Comparison of ENCODE assay signal across 9 cellular contexts in genomic region chr14:24138396-24139271, GRCh38. TPM values are rescaled to one million over a fixed set of nuclear protein-coding genes. Genes with fewer than 3 reads are reported as not detected.
DNase-seq lines count a peak whose midpoint lies in the region; ATAC-seq and TF ChIP-seq lines count a peak whose summit lies in the region.
"Had no signal": no experiment of that assay in that cellular context is flagged by ENCODE, and none has a peak within 500 bp of the region (broad histone marks: within the 10 kb centered on the region; RNA-seq: fewer than 3 reads in every experiment).

No MANE protein-coding gene starts in this region.

- peak overlapping the region; percentile 98 for H3K4me3 Mint-ChIP-seq in activated CD8-positive, alpha-beta memory T cell treated with anti-CD3 and anti-CD28 coated beads, Interleukin-2, amount 10 ng/mL, durations not matched to agents 7 days and 5 days
- H3K4me3 Mint-ChIP-seq in endodermal cell: peak overlapping the region; percentile 99
- peak overlapping the region; percentile 87 for H3K4me3 Mint-ChIP-seq in stimulated activated effector memory CD8-positive, alpha-beta T cell treated with anti-CD3 and anti-CD28 coated beads, Interleukin-12 subunit alpha, Interleukin-12 subunit beta, amount 100 ng/mL, for 72 hours

- peak overlapping the region; percentile 85; the same call in 1 of the 2 replicates for H3K4me2 ChIP-seq in PC-9

- POLR2A ChIA-PET in PC-9 (lab: Charles Lee; ENCODE audit: unreplicated experiment): no interaction called here

- peaks cover 21% of the 10 kb centered on the region for H3K79me2 ChIP-seq in PC-9 (ENCODE audit: low read depth)

- no peaks in the 10 kb centered on the region for H4K20me1 ChIP-seq in PC-9 (ENCODE audit: insufficient read depth)

- no peaks in the 10 kb centered on the region for H3K9me2 ChIP-seq in PC-9 (ENCODE audit: insufficient read depth)

- no TSS peak for BruUV-seq in PC-9 (replicated peaks; lab: Mats Ljungman, UMichigan)

- H2AFZ ChIP-seq in PC-9: no peak overlapping the region

- H3K4me1 Mint-ChIP-seq in activated CD8-positive, alpha-beta memory T cell treated with anti-CD3 and anti-CD28 coated beads, Interleukin-2, amount 10 ng/mL, durations not matched to agents 7 days and 5 days: peaks cover 56% of the 10 kb centered on the region
- peaks cover 20% of the 10 kb centered on the region for H3K4me1 Mint-ChIP-seq in endodermal cell
- peaks cover 67% of the 10 kb centered on the region for H3K4me1 Mint-ChIP-seq in stimulated activated effector memory CD8-positive, alpha-beta T cell treated with anti-CD3 and anti-CD28 coated beads, Interleukin-12 subunit alpha, Interleukin-12 subunit beta, amount 100 ng/mL, for 72 hours

- no peak overlapping the region for H3K9ac ChIP-seq in endodermal cell (ENCODE audit: extremely low read depth, low read length, poor library complexity, severe bottlenecking)

- no peaks in the 10 kb centered on the region for H3K9me3 Mint-ChIP-seq in activated CD8-positive, alpha-beta memory T cell treated with anti-CD3 and anti-CD28 coated beads, Interleukin-2, amount 10 ng/mL, durations not matched to agents 7 days and 5 days (ENCODE audit: low read depth)
- H3K9me3 Mint-ChIP-seq in endodermal cell: no peaks in the 10 kb centered on the region
- H3K9me3 Mint-ChIP-seq in stimulated activated effector memory CD8-positive, alpha-beta T cell treated with anti-CD3 and anti-CD28 coated beads, Interleukin-12 subunit alpha, Interleukin-12 subunit beta, amount 100 ng/mL, for 72 hours: no peaks in the 10 kb centered on the region

- H3F3A ChIP-seq in PC-9 (ENCODE audit: insufficient read depth, low read depth): peaks cover 14% of the 10 kb centered on the region

- no peak overlapping the region for H3K4me3 ChIP-seq in PC-9
- no peak overlapping the region for H3K4me3 ChIP-seq in endodermal cell (ENCODE audit: low read length)
- no peak overlapping the region for H3K4me3 ChIP-seq in ascending aorta

- H3K4me1 ChIP-seq in PC-9 (replicated peaks; ENCODE audit: insufficient read depth) (peaks cover 20% of the 10 kb centered on the region), endodermal cell (ENCODE audit: control insufficient read depth, insufficient read depth, low read length) (no peaks in the 10 kb centered on the region), ascending aorta (peaks cover 9 to 31% of the 10 kb centered on the region in 2 donors)

- H3K36me3 ChIP-seq in PC-9 (ENCODE audit: low read depth): no peaks in the 10 kb centered on the region
- H3K36me3 ChIP-seq in endodermal cell (ENCODE audit: control insufficient read depth, insufficient read depth, low read length): peaks cover 29% of the 10 kb centered on the region
- H3K36me3 ChIP-seq in ascending aorta: peaks cover 11 to 18% of the 10 kb centered on the region in 2 donors

- 93 to 94% methylated on average over 8 to 13 of the region's 13 CpGs for WGBS in endodermal cell (ENCODE audit: insufficient coverage in 1 of 2, insufficient read length in 1 of 2), 2 experiments

- CTCF ChIA-PET in activated CD8-positive, alpha-beta memory T cell treated with anti-CD3 and anti-CD28 coated beads, Interleukin-2, amount 10 ng/mL, durations not matched to agents 7 days and 5 days (lab: Charles Lee): interaction anchor here (0.9 to 7.3 kb wide), 5 partner anchors 8 to 195 kb away, joined by 3 to 69 read pairs (median 33); partner anchors contain the start of genes DCAF11, IRF9, NRL and PSME2
- CTCF ChIA-PET in PC-9 (lab: Charles Lee): no interaction called here

- TF ChIP-seq CTCF in PC-9 (conservative IDR thresholded peaks at IDR 0.05): no peak
- no peak for TF ChIP-seq CTCF in endodermal cell (conservative IDR thresholded peaks at IDR 0.05)
- no peak for TF ChIP-seq CTCF in ascending aorta (IDR thresholded peaks at IDR 0.05)

- H3K36me3 Mint-ChIP-seq in activated CD8-positive, alpha-beta memory T cell treated with anti-CD3 and anti-CD28 coated beads, Interleukin-2, amount 10 ng/mL, durations not matched to agents 7 days and 5 days: peaks cover 57% of the 10 kb centered on the region
- peaks cover 28% of the 10 kb centered on the region for H3K36me3 Mint-ChIP-seq in endodermal cell (ENCODE audit: low read depth)
- peaks cover 72% of the 10 kb centered on the region for H3K36me3 Mint-ChIP-seq in stimulated activated effector memory CD8-positive, alpha-beta T cell treated with anti-CD3 and anti-CD28 coated beads, Interleukin-12 subunit alpha, Interleukin-12 subunit beta, amount 100 ng/mL, for 72 hours

- no peak for ATAC-seq in activated CD8-positive, alpha-beta memory T cell treated with anti-CD3 and anti-CD28 coated beads, Interleukin-2, amount 10 ng/mL, durations not matched to agents 7 days and 5 days
- no peak for ATAC-seq in stimulated activated effector memory CD8-positive, alpha-beta T cell treated with anti-CD3 and anti-CD28 coated beads, Interleukin-12 subunit alpha, Interleukin-12 subunit beta, amount 100 ng/mL, for 72 hours
- ATAC-seq in GM18502 (IDR thresholded peaks at IDR 0.05; ENCODE audit: poor library complexity, unreplicated experiment): no peak
- no peak for ATAC-seq in GM21360 (IDR thresholded peaks at IDR 0.05; ENCODE audit: unreplicated experiment)

- intact Hi-C loops in PC-9 (cut with micrococcal nuclease; ENCODE audit: unreplicated experiment): no loop called here
- intact Hi-C loops in ascending aorta (cut with DNase I): no loop called here

- H3K27me3 ChIP-seq in PC-9 (ENCODE audit: insufficient read depth, low read depth) (no peaks in the 10 kb centered on the region), endodermal cell (ENCODE audit: control insufficient read depth, insufficient read depth, low read length, poor library complexity, severe bottlenecking) (no peaks in the 10 kb centered on the region), ascending aorta (no peaks in the 10 kb centered on the region)

- H3K27ac ChIP-seq in PC-9: no peak overlapping the region
- no peak overlapping the region for H3K27ac ChIP-seq in endodermal cell (ENCODE audit: low read depth, low read length)
- H3K27ac ChIP-seq in ascending aorta: no peak overlapping the region

- H3K27me3 Mint-ChIP-seq in activated CD8-positive, alpha-beta memory T cell treated with anti-CD3 and anti-CD28 coated beads, Interleukin-2, amount 10 ng/mL, durations not matched to agents 7 days and 5 days: no peaks in the 10 kb centered on the region
- no peaks in the 10 kb centered on the region for H3K27me3 Mint-ChIP-seq in endodermal cell (ENCODE audit: insufficient read depth)

- H3K27ac Mint-ChIP-seq in activated CD8-positive, alpha-beta memory T cell treated with anti-CD3 and anti-CD28 coated beads, Interleukin-2, amount 10 ng/mL, durations not matched to agents 7 days and 5 days: peak overlapping the region; percentile 24
- H3K27ac Mint-ChIP-seq in endodermal cell: no peak overlapping the region
- peak overlapping the region; percentile 56 for H3K27ac Mint-ChIP-seq in stimulated activated effector memory CD8-positive, alpha-beta T cell treated with anti-CD3 and anti-CD28 coated beads, Interleukin-12 subunit alpha, Interleukin-12 subunit beta, amount 100 ng/mL, for 72 hours

- H3K9me3 ChIP-seq in PC-9 (ENCODE audit: insufficient read depth, low read depth) (no peaks in the 10 kb centered on the region), endodermal cell (ENCODE audit: control insufficient read depth, low read length) (no peaks in the 10 kb centered on the region), ascending aorta (no peaks in the 10 kb centered on the region)

- no peak for DNase-seq in activated CD8-positive, alpha-beta memory T cell treated with anti-CD3 and anti-CD28 coated beads, Interleukin-2, amount 10 ng/mL, durations not matched to agents 7 days and 5 days
- no peak for DNase-seq in activated CD8-positive, alpha-beta memory T cell treated with anti-CD3 and anti-CD28 coated beads for 24 hours
- DNase-seq in PC-9 (no peak), endodermal cell (no peak), ascending aorta (ENCODE audit: low spot score in 2 of 2) (no peak)
- DNase-seq in stimulated activated effector memory CD8-positive, alpha-beta T cell treated with anti-CD3 and anti-CD28 coated beads, Interleukin-12 subunit alpha, Interleukin-12 subunit beta, amount 100 ng/mL, for 72 hours (ENCODE audit: low spot score in 2 of 2): no peak
- DNase-seq: NCI-H1105 had no signal

RNA-seq across cellular contexts. Expression of gene PSME1, which starts 2.6 kb away (rescaled TPM):
- 100 to 1,000 TPM; 420 to 454 TPM for total RNA-seq in activated CD8-positive, alpha-beta memory T cell treated with anti-CD3 and anti-CD28 coated beads, Interleukin-2, amount 10 ng/mL, durations not matched to agents 7 days and 5 days
- total RNA-seq in PC-9 (2021) (172 and 174 TPM in 2 replicates), endodermal cell (100 to 1,000 TPM in 1 of 2 donors, 10 to 100 TPM in 1; 68.6 to 108 TPM), ascending aorta (55.5 TPM)
- 87.9 TPM for polyA plus RNA-seq in endodermal cell (2013, experiment 1 of 2)
- polyA plus RNA-seq in endodermal cell (2013, experiment 2 of 2): 79.7 TPM

RNA-seq across cellular contexts. Expression of gene EMC9, which starts 2.8 kb away (rescaled TPM):
- total RNA-seq in activated CD8-positive, alpha-beta memory T cell treated with anti-CD3 and anti-CD28 coated beads, Interleukin-2, amount 10 ng/mL, durations not matched to agents 7 days and 5 days: 10 to 100 TPM; 45.5 to 56.1 TPM
- total RNA-seq in PC-9 (2021) (27.4 and 37.1 TPM in 2 replicates), endodermal cell (10 to 100 TPM; 34.0 to 39.5 TPM), ascending aorta (3.4 TPM)
- 37.8 TPM for polyA plus RNA-seq in endodermal cell (2013, experiment 1 of 2)
- polyA plus RNA-seq in endodermal cell (2013, experiment 2 of 2): 39.5 TPM

RNA-seq across cellular contexts. Expression of gene PSME2, which starts 7.8 kb away (rescaled TPM):
- total RNA-seq in activated CD8-positive, alpha-beta memory T cell treated with anti-CD3 and anti-CD28 coated beads, Interleukin-2, amount 10 ng/mL, durations not matched to agents 7 days and 5 days: 100 to 1,000 TPM; 577 to 623 TPM
- total RNA-seq in PC-9 (2021): 96.0 and 153 TPM in 2 replicates
- total RNA-seq in endodermal cell: 100 to 1,000 TPM; 106 to 112 TPM
- 97.9 TPM for polyA plus RNA-seq in endodermal cell (2013, experiment 1 of 2)
- 84.8 TPM for polyA plus RNA-seq in endodermal cell (2013, experiment 2 of 2)
- 100 TPM for total RNA-seq in ascending aorta

RNA-seq across cellular contexts. Expression of gene FITM1, which starts 8.2 kb away (rescaled TPM):
- total RNA-seq in activated CD8-positive, alpha-beta memory T cell treated with anti-CD3 and anti-CD28 coated beads, Interleukin-2, amount 10 ng/mL, durations not matched to agents 7 days and 5 days: under 1 TPM; 0.77 to 0.91 TPM
- total RNA-seq in PC-9 (2021) (0.48 and 0.72 TPM in 2 replicates), endodermal cell (1 to 10 TPM in 1 of 2 donors, not detected in 1; 1.1 TPM), ascending aorta (not detected)
- 0.32 TPM for polyA plus RNA-seq in endodermal cell (2013, experiment 1 of 2)
- polyA plus RNA-seq in endodermal cell (2013, experiment 2 of 2): not detected

RNA-seq across cellular contexts. Expression of gene RNF31, which starts 8.7 kb away (rescaled TPM):
- total RNA-seq in activated CD8-positive, alpha-beta memory T cell treated with anti-CD3 and anti-CD28 coated beads, Interleukin-2, amount 10 ng/mL, durations not matched to agents 7 days and 5 days: 100 to 1,000 TPM; 129 to 149 TPM
- total RNA-seq in PC-9 (2021) (44.6 and 60.8 TPM in 2 replicates), endodermal cell (10 to 100 TPM; 75.5 to 82.9 TPM), ascending aorta (182 TPM)
- polyA plus RNA-seq in endodermal cell (2013, experiment 1 of 2): 52.4 TPM
- 44.9 TPM for polyA plus RNA-seq in endodermal cell (2013, experiment 2 of 2)
